In genomic region chr19:49874503-49875157, GRCh38 we compare ENCODE assay signal across 1 cellular context.
A peak's percentile ranks its signal among the peaks of the same experiment; 100 is the strongest.
TF ChIP-seq lines count a peak whose summit lies in the region.

No MANE protein-coding gene starts in this region.

TF ChIP-seq in K562, 482 proteins besides CTCF, POLR2A, EP300 and RAD21:
- no peak for TF ChIP-seq MAFF (IDR thresholded peaks at IDR 0.05; ENCODE audit: low read length)
- TF ChIP-seq ZNF586 (CRISPR knock-in tag; conservative IDR thresholded peaks at IDR 0.05): no peak
- TF ChIP-seq ZFP36 (IDR thresholded peaks at IDR 0.05; ENCODE audit: low read depth, low read length, partially characterized antibody): peak; percentile 80
- TF ChIP-seq RFX5 (IDR thresholded peaks at IDR 0.05; ENCODE audit: low read depth, low read length): no peak
- no peak for TF ChIP-seq ESRRB (CRISPR knock-in tag; IDR thresholded peaks at IDR 0.05; ENCODE audit: borderline replicate concordance)
- TF ChIP-seq ATF7 (IDR thresholded peaks at IDR 0.05): no peak
- no peak for TF ChIP-seq NEUROD1 (IDR thresholded peaks at IDR 0.05; ENCODE audit: borderline replicate concordance, low read depth, low read length, partially characterized antibody)
- TF ChIP-seq ILK (tag; IDR thresholded peaks at IDR 0.05; ENCODE audit: borderline replicate concordance, low read depth): no peak
- TF ChIP-seq RBM25 (IDR thresholded peaks at IDR 0.05; ENCODE audit: low read depth, low read length, severe bottlenecking): peak; percentile 21
- peak; percentile 71 for TF ChIP-seq BCOR (IDR thresholded peaks at IDR 0.05)
